In genomic region chr4:53043900-53044650, GRCh38 we compare ENCODE assay signal across 1 cellular context.
TF ChIP-seq lines count a peak whose summit lies in the region.

No MANE protein-coding gene starts in this region.

TF ChIP-seq in H1, 55 proteins besides CTCF, POLR2A, EP300 and RAD21:
- TF ChIP-seq CEBPB (IDR thresholded peaks at IDR 0.05; ENCODE audit: low read depth, low read length) = no peak
- TF ChIP-seq CTBP2 (IDR thresholded peaks at IDR 0.05; ENCODE audit: borderline replicate concordance, insufficient read depth, insufficient read length, low read length) = no peak
- TF ChIP-seq SIN3A (conservative IDR thresholded peaks at IDR 0.05 in 1 of 2, IDR thresholded peaks at IDR 0.05 in 1 of 2; ENCODE audit: low read depth in 1 of 2, low read length in 2 of 2) = no peak
- no peak for TF ChIP-seq CHD2 (IDR thresholded peaks at IDR 0.05; ENCODE audit: low read length)
